Comparison of ENCODE assay signal across 1 cellular context in the genomic region with DNA sequence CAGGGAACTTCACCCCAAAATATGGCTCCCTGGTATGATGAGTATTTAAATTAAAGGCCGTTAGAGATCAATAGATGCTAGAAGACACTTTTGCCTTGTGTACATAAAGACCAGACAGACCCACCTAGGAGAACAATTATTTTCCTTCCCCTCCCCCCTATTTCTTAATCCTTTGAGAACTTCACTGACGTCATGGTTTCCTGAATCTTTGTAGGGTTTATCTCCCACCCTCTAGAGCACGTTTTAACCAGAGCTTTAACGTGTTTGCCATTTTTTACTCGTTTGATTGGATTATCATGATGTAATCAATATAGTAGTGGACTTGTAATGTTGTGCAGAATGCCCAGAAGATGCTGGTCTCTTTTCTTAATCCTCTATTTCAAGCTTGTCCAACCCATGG.
TF ChIP-seq lines count a peak whose summit lies in the region.

No MANE protein-coding gene starts in this region.

TF ChIP-seq in HepG2, 621 proteins besides CTCF, POLR2A, EP300 and RAD21:
- TF ChIP-seq CREB1 (IDR thresholded peaks at IDR 0.05), result peak; percentile 90
- TF ChIP-seq CREB1 (CRISPR knock-in tag; IDR thresholded peaks at IDR 0.05), result no peak
- no peak for TF ChIP-seq THYN1 (CRISPR knock-in tag; IDR thresholded peaks at IDR 0.05; ENCODE audit: borderline replicate concordance, low read depth)
- TF ChIP-seq CHD2 (IDR thresholded peaks at IDR 0.05; ENCODE audit: low read depth, low read length), result no peak
- TF ChIP-seq, protein P1, sequence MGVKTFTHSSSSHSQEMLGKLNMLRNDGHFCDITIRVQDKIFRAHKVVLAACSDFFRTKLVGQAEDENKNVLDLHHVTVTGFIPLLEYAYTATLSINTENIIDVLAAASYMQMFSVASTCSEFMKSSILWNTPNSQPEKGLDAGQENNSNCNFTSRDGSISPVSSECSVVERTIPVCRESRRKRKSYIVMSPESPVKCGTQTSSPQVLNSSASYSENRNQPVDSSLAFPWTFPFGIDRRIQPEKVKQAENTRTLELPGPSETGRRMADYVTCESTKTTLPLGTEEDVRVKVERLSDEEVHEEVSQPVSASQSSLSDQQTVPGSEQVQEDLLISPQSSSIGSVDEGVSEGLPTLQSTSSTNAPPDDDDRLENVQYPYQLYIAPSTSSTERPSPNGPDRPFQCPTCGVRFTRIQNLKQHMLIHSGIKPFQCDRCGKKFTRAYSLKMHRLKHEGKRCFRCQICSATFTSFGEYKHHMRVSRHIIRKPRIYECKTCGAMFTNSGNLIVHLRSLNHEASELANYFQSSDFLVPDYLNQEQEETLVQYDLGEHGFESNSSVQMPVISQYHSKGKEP (CRISPR knock-in tag; IDR thresholded peaks at IDR 0.05), result no peak
- TF ChIP-seq ATF7 (IDR thresholded peaks at IDR 0.05), result peak; percentile 94
- TF ChIP-seq ATF7 (CRISPR knock-in tag; IDR thresholded peaks at IDR 0.05), result no peak
